In the genomic region with DNA sequence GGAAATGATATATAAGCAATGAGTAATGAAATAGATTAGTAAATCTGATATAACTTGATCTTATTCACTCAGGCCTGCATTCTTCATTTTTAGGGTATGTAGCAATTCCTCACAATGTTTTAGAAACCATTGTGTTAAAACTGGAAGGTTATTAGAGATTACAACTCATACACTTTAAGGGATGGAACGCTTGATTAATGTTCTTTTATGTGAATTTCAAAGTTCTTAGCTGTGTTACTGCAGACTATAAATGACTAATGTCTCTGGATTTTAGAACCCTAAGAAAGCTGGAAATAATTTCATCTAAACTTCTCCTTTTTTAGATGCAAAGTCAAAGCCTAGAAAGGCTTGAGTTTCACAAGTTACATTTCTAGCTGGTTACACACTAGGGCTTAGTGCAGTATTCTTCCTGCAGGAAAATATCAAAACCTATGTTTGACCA, we compare ENCODE assay signal across 20 cellular contexts.
DNase-seq lines count a peak whose midpoint lies in the region; ATAC-seq, FAIRE-seq and TF ChIP-seq lines count a peak whose summit lies in the region.
"Had no signal": no experiment of that assay in that cellular context is flagged by ENCODE, and none has a peak within 500 bp of the region (broad histone marks: within the 10 kb centered on the region; RNA-seq: fewer than 3 reads in every experiment).

No MANE protein-coding gene starts in this region.

- peak overlapping the region; percentile 42 for H3K9ac ChIP-seq in astrocyte (ENCODE audit: low read length)

- DNase-seq in HS-5 (ENCODE audit: low read depth) (peak; percentile 85), astrocyte (ENCODE audit: low read depth) (peak; percentile 88), iris pigment epithelial cell (ENCODE audit: low read depth) (peak; percentile 89), iPS-NIHi7 (ENCODE audit: extremely low spot score) (no peak), coronary artery (ENCODE audit: low spot score) (no peak), DMS79 (lab: John Stamatoyannopoulos, UW) (no peak)
- DNase-seq: activated CD8-positive, alpha-beta memory T cell treated with anti-CD3 and anti-CD28 coated beads, Interleukin-2, amount 50 U/mL, for 48 hours; activated naive CD4-positive, alpha-beta T cell treated with anti-CD3 and anti-CD28 coated beads for 36 hours; Caco-2; central memory CD4-positive, alpha-beta T cell; MM.1S; NCI-H2081; NCI-H69; pancreas; T-helper 1 cell had no signal

- no peaks in the 10 kb centered on the region for H3K36me3 Mint-ChIP-seq in astrocyte (ENCODE audit: low read depth, unreplicated experiment)

- H3K27ac ChIP-seq in ACC112 (ENCODE audit: low read depth, low read length) (peak overlapping the region; percentile 96), astrocyte (ENCODE audit: low read depth, low read length) (peak overlapping the region; percentile 72), coronary artery (peak overlapping the region in 1 of 2 donors; percentile 32)
- H3K27ac ChIP-seq: pancreas had no signal

- no peaks in the 10 kb centered on the region for H3K27me3 Mint-ChIP-seq in astrocyte (ENCODE audit: low read depth, unreplicated experiment)
- H3K27me3 Mint-ChIP-seq: stimulated activated naive CD8-positive, alpha-beta T cell treated with anti-CD3 and anti-CD28 coated beads, Interleukin-15, Interleukin-2, amounts not matched to agents 100 ng/mL and 50 ng/mL, for 24 hours had no signal

- H3K79me2 ChIP-seq in ACC112 (ENCODE audit: control insufficient read depth, insufficient read depth, low read length, unreplicated experiment) (no peaks in the 10 kb centered on the region), astrocyte (ENCODE audit: insufficient read depth, low read length) (no peaks in the 10 kb centered on the region)

- no peaks in the 10 kb centered on the region for H4K20me1 ChIP-seq in astrocyte (ENCODE audit: insufficient read depth, low read length)

- peak; percentile 85 for FAIRE-seq in astrocyte (lab: Jason Lieb, UNC)
- FAIRE-seq: A204.1, HTR-8/SVneo, pancreas had no signal

- no peaks in the 10 kb centered on the region for H3K9me3 ChIP-seq in astrocyte (ENCODE audit: insufficient read depth, low read depth, low read length)
- H3K9me3 ChIP-seq: Caco-2, pancreas had no signal

- H3K4me1 ChIP-seq in ACC112 (ENCODE audit: control insufficient read depth, insufficient read depth, low read length, unreplicated experiment) (peaks cover 67% of the 10 kb centered on the region), astrocyte (ENCODE audit: insufficient read depth, low read length) (peaks cover 9% of the 10 kb centered on the region)
- H3K4me1 ChIP-seq: Caco-2, pancreas had no signal

- H3K9me3 Mint-ChIP-seq in astrocyte (ENCODE audit: unreplicated experiment) = no peaks in the 10 kb centered on the region
- H3K9me3 Mint-ChIP-seq: activated naive CD4-positive, alpha-beta T cell treated with anti-CD3 and anti-CD28 coated beads for 36 hours; stimulated activated naive CD8-positive, alpha-beta T cell treated with anti-CD3 and anti-CD28 coated beads, Interleukin-15, Interleukin-2, amounts not matched to agents 100 ng/mL and 50 ng/mL, for 24 hours had no signal

- no peak overlapping the region for H3K27ac Mint-ChIP-seq in astrocyte (ENCODE audit: unreplicated experiment)
- H3K27ac Mint-ChIP-seq: activated naive CD4-positive, alpha-beta T cell treated with anti-CD3 and anti-CD28 coated beads for 36 hours; stimulated activated naive CD8-positive, alpha-beta T cell treated with anti-CD3 and anti-CD28 coated beads, Interleukin-15, Interleukin-2, amounts not matched to agents 100 ng/mL and 50 ng/mL, for 24 hours had no signal

- ATAC-seq in esophagus mucosa = no peak
- ATAC-seq: pancreas had no signal

- H3K4me3 ChIP-seq in ACC112 (ENCODE audit: low read depth, low read length) = peak overlapping the region; percentile 41; the same call in 1 of the 2 replicates
- H3K4me3 ChIP-seq in astrocyte (ENCODE audit: insufficient read depth, low read depth, low read length) = peak overlapping the region; percentile 6
- H3K4me3 ChIP-seq in coronary artery = no peak overlapping the region
- H3K4me3 ChIP-seq: pancreas had no signal

- no peak overlapping the region for H3K4me3 Mint-ChIP-seq in astrocyte (ENCODE audit: unreplicated experiment)
- H3K4me3 Mint-ChIP-seq: activated naive CD4-positive, alpha-beta T cell treated with anti-CD3 and anti-CD28 coated beads for 36 hours; stimulated activated naive CD8-positive, alpha-beta T cell treated with anti-CD3 and anti-CD28 coated beads, Interleukin-15, Interleukin-2, amounts not matched to agents 100 ng/mL and 50 ng/mL, for 24 hours had no signal

- H3K27me3 ChIP-seq in ACC112 (ENCODE audit: insufficient read depth, low read length) (no peaks in the 10 kb centered on the region), astrocyte (ENCODE audit: insufficient read depth, low read length) (no peaks in the 10 kb centered on the region)
- H3K27me3 ChIP-seq: pancreas had no signal

- H3K4me1 Mint-ChIP-seq in astrocyte (ENCODE audit: low read depth, unreplicated experiment) = peaks cover 23% of the 10 kb centered on the region

- H2AFZ ChIP-seq in ACC112 (ENCODE audit: low read length, unreplicated experiment) = peak overlapping the region; percentile 68
- no peak overlapping the region for H2AFZ ChIP-seq in astrocyte (ENCODE audit: low read depth, low read length)

- H3K4me2 ChIP-seq in astrocyte (ENCODE audit: low read length) = peak overlapping the region; percentile 51

- no peaks in the 10 kb centered on the region for H3K36me3 ChIP-seq in ACC112 (ENCODE audit: insufficient read depth, low read length)
- H3K36me3 ChIP-seq in astrocyte (ENCODE audit: insufficient read depth, low read length) = no peaks in the 10 kb centered on the region
- H3K36me3 ChIP-seq: pancreas had no signal

- no peak for TF ChIP-seq CTCF in astrocyte (IDR thresholded peaks at IDR 0.05; ENCODE audit: insufficient read depth, low read depth, low read length)
- no peak for TF ChIP-seq CTCF in coronary artery (IDR thresholded peaks at IDR 0.05)

Comparison
In these comparisons a context has a peak if more than half of its experiments do, and no peak if none do; other contexts are left out.
1. DNase-seq: peak in HS-5 (single experiment), astrocyte (single experiment) and iris pigment epithelial cell (single experiment); none in iPS-NIHi7 (single experiment), coronary artery (single experiment) and DMS79 (single experiment).